ENCODE assay signal across 8 cellular contexts in the genomic region with DNA sequence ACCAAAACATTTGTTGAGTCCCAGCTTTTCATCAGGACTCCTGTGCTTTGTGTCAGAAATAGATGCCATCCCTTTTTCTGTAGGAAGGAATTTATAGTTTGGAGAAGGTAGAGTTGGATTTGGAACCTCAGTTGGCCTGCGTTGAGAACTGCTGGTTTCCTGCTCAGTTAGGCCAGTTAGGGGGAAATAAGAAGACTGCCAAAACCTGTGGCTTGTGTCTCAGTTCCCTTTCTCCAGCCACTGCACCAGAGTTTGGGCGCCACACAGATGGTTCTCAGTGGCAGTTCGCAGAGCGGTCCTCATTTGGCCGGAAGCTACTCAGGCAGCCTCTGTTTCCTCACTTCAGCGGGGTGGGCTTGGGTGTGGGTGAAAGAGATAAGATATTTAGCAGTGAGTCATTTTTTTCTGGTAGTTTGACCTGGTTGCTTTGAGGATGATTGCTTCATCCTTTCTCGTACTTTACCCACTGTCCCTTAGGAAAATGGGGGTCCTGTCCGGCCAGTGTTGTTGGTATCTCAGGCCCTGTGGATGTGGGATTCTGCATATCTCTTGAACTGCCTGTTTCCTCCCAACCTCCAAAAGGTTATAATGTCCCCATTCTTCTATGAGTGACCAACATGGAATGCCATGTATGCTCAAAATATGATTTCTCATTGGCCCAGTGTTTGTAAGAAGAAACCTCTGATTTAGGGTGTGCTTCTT. TPM values are rescaled to one million over a fixed set of nuclear protein-coding genes. Genes with fewer than 3 reads are reported as not detected.
A peak's percentile ranks its signal among the peaks of the same experiment; 100 is the strongest.
DNase-seq lines count a peak whose midpoint lies in the region; ATAC-seq and TF ChIP-seq lines count a peak whose summit lies in the region.

No MANE protein-coding gene starts in this region.

- H3K36me3 ChIP-seq in BE2C = no peaks in the 10 kb centered on the region

- H3K4me1 ChIP-seq in BE2C = peaks cover 13% of the 10 kb centered on the region

- peak overlapping the region; percentile 8 to 85 (median 56) for H3K4me3 Mint-ChIP-seq in IgD-negative memory B cell

- peak overlapping the region; percentile 18 to 91 (median 22) for H3K27ac Mint-ChIP-seq in IgD-negative memory B cell

- no peak for TF ChIP-seq POLR2A in lower leg skin (IDR thresholded peaks at IDR 0.05)

- 84 to 91% methylated on average over 8 of the region's 8 CpGs for WGBS in lower leg skin, 2 donors

- peak; percentile 49 for DNase-seq in activated T-cell treated with anti-CD3 and anti-CD28 coated beads for 48 hours (ENCODE audit: low read depth)
- peak; percentile 25 to 82 for DNase-seq in lower leg skin (ENCODE audit: low spot score in 2 of 2)
- DNase-seq in islet precursor cell = no peak
- DNase-seq in effector CD8-positive, alpha-beta T cell (lab: John Stamatoyannopoulos, UW) = no peak
- no peak for DNase-seq in BE2C

- intact Hi-C loops in lower leg skin (cut with DNase I; ENCODE audit: low total_unique reads) = no loop called here

- no peaks in the 10 kb centered on the region for H3K9me3 Mint-ChIP-seq in IgD-negative memory B cell

- peak; percentile 79 for ATAC-seq in GM18502 (IDR thresholded peaks at IDR 0.05; ENCODE audit: poor library complexity, unreplicated experiment)
- peak; percentile 66 for ATAC-seq in GM21825 (IDR thresholded peaks at IDR 0.05; ENCODE audit: unreplicated experiment)

- no peaks in the 10 kb centered on the region for H3K27me3 Mint-ChIP-seq in IgD-negative memory B cell

- H3K9me3 ChIP-seq in BE2C = no peaks in the 10 kb centered on the region

- H3K4me3 ChIP-seq in lower leg skin (ENCODE audit: low read depth, poor library complexity, severe bottlenecking) (no peak overlapping the region), BE2C (ENCODE audit: low read depth, low read length) (no peak overlapping the region)

- TF ChIP-seq CTCF in lower leg skin (IDR thresholded peaks at IDR 0.05) = no peak
- no peak for TF ChIP-seq CTCF in BE2C (IDR thresholded peaks at IDR 0.05; ENCODE audit: low read depth, low read length)

- H3K36me3 Mint-ChIP-seq in IgD-negative memory B cell = peaks cover 5% of the 10 kb centered on the region

- no peaks in the 10 kb centered on the region for H3K27me3 ChIP-seq in BE2C

- H3K4me1 Mint-ChIP-seq in IgD-negative memory B cell = peaks cover 54 to 67% (median 55%) of the 10 kb centered on the region in 3 donors

RNA-seq across cellular contexts. Expression of a gene that starts 53.7 kb away (rescaled TPM):
- polyA plus RNA-seq in IgD-negative memory B cell = 10.8 TPM
- total RNA-seq in lower leg skin = 10 to 100 TPM; 17.9 to 24.2 (median 21.6) TPM
- 32.0 TPM for polyA plus RNA-seq in BE2C (2012; ENCODE audit: insufficient read depth, insufficient read length, low read depth)

Comparison
In these comparisons a context has a peak if more than half of its experiments do, and no peak if none do; other contexts are left out.
1. DNase-seq: peak in activated T-cell treated with anti-CD3 and anti-CD28 coated beads for 48 hours (single experiment) and lower leg skin (2 of 2); none in islet precursor cell (single experiment), effector CD8-positive, alpha-beta T cell (single experiment) and BE2C (single experiment).